14 cellular contexts compared by ENCODE assay signal in the genomic region with DNA sequence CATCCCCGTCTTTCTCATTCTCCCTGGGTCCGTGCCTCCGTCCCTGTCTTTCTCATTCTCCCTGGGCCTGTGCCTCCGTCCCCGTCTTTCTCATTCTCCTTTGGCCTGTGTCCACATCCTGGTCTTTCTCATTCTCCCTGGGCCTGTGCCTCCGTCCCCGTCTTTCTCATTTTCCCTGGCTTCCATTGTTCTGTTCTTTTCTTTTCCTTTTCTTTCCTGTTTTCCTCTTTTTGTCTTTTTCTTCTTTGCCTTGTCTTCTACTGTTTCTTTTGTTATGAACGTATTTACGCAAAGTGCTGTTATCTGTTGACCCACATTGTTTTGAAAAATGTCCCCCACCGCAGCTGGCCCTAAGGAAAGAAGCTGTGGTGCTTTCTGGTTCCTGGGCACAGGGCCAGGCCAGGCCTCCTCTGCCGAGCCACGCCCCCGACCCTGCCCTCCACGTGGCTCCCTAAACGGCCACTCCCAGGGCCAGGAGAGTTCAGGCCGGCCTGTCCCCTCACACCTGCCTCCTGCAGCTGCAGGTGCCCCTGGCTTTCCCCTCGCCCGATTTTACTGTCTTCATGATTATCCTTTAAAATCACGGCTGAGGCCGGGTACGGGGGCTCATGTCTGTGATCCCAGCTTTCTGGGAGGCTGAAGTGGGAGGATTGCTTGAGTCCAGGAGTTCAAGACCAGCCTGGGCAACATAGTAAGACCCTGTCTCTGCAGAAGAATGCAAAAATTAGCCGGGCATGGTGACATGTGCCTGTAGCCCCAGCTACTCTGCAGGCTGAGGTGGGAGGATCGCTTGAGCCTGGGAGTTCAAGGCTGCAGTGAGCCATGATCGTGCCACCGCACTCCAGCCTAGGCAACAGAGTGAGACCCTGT. TPM values are rescaled to one million over a fixed set of nuclear protein-coding genes. Genes with fewer than 3 reads are reported as not detected.
DNase-seq lines count a peak whose midpoint lies in the region; ATAC-seq, FAIRE-seq and TF ChIP-seq lines count a peak whose summit lies in the region.
"Had no signal": no experiment of that assay in that cellular context is flagged by ENCODE, and none has a peak within 500 bp of the region (broad histone marks: within the 10 kb centered on the region; RNA-seq: fewer than 3 reads in every experiment).

No MANE protein-coding gene starts in this region.

- H2AFZ ChIP-seq in trophoblast cell (ENCODE audit: insufficient read depth, low read length, poor library complexity): no peak overlapping the region
- H2AFZ ChIP-seq: hepatocyte had no signal

- DNase-seq in NCI-H1417 (lab: John Stamatoyannopoulos, UW) (peak in 2 of 3 experiments; percentile 14 to 45), NCI-H1417 treated with DMSO at 0.1 percent for 48 hours (lab: John Stamatoyannopoulos, UW) (no peak), NCI-H748 (lab: John Stamatoyannopoulos, UW; ENCODE audit: unreplicated experiment) (peak; percentile 88), erythroblast (lab: John Stamatoyannopoulos, UW) (peak; percentile 89 to 91), small intestine (peak; percentile 80), trophoblast cell (no peak), posterior vena cava (ENCODE audit: low spot score) (no peak)
- DNase-seq: cortex of kidney, GDM1, MV-4-11, spleen had no signal

- intact Hi-C loops in posterior vena cava (cut with DNase I): no loop called here

- no peak for TF ChIP-seq POLR2A in erythroblast (IDR thresholded peaks at IDR 0.05; ENCODE audit: low read length)

- no peaks in the 10 kb centered on the region for H3K27me3 ChIP-seq in small intestine (ENCODE audit: control insufficient read depth in 2 of 2, insufficient read depth in 2 of 2, low read length in 2 of 2)
- H3K27me3 ChIP-seq in trophoblast cell (ENCODE audit: insufficient read depth, low read length): no peaks in the 10 kb centered on the region
- H3K27me3 ChIP-seq: hepatocyte, spleen had no signal

- H4K8ac ChIP-seq in trophoblast cell (ENCODE audit: low read depth, low read length): no peak overlapping the region

- no peak overlapping the region for H3K4me2 ChIP-seq in trophoblast cell (ENCODE audit: low read length)
- H3K4me2 ChIP-seq: hepatocyte had no signal

- no peak overlapping the region for H3K14ac ChIP-seq in trophoblast cell (ENCODE audit: low read length)

- no peak overlapping the region for H3K9ac ChIP-seq in trophoblast cell (ENCODE audit: low read length)

- ATAC-seq in GM18858 (IDR thresholded peaks at IDR 0.05; ENCODE audit: unreplicated experiment): no peak

- H3K23ac ChIP-seq in trophoblast cell (ENCODE audit: low read length): no peak overlapping the region

- H3K4ac ChIP-seq in trophoblast cell (ENCODE audit: low read depth, low read length): no peak overlapping the region

- H3K4me3 ChIP-seq in small intestine (ENCODE audit: low read depth in 1 of 2, low read length in 2 of 2): no peak overlapping the region
- H3K4me3 ChIP-seq in trophoblast cell (ENCODE audit: low read depth, low read length): no peak overlapping the region
- H3K4me3 ChIP-seq: hepatocyte, spleen had no signal

- peaks cover 9% of the 10 kb centered on the region for H3K79me1 ChIP-seq in trophoblast cell (ENCODE audit: low read length)

- H3K79me2 ChIP-seq in trophoblast cell (ENCODE audit: control insufficient read depth, insufficient read depth, low read length, poor library complexity): peaks cover 4% of the 10 kb centered on the region
- H3K79me2 ChIP-seq: hepatocyte had no signal

- H3K27ac ChIP-seq in small intestine (ENCODE audit: low read depth in 1 of 2, low read length in 1 of 2): no peak overlapping the region
- no peak overlapping the region for H3K27ac ChIP-seq in trophoblast cell (ENCODE audit: low read depth, low read length)
- H3K27ac ChIP-seq: hepatocyte, spleen had no signal

- H4K12ac ChIP-seq in trophoblast cell (ENCODE audit: low read depth, low read length): no peak overlapping the region

- H3K9me3 ChIP-seq in small intestine (ENCODE audit: control insufficient read depth, low read depth) (no peaks in the 10 kb centered on the region), trophoblast cell (ENCODE audit: insufficient read depth, low read depth, low read length) (no peaks in the 10 kb centered on the region)
- H3K9me3 ChIP-seq: spleen had no signal

- H2BK12ac ChIP-seq in trophoblast cell (ENCODE audit: low read length): no peak overlapping the region

- no peak overlapping the region for H2BK5ac ChIP-seq in trophoblast cell (ENCODE audit: low read depth, low read length, poor library complexity)

- H3K18ac ChIP-seq in trophoblast cell (ENCODE audit: low read length): no peak overlapping the region

- no peak overlapping the region for H4K91ac ChIP-seq in trophoblast cell (ENCODE audit: low read depth, low read length)

- no peak overlapping the region for H2AK5ac ChIP-seq in trophoblast cell (ENCODE audit: low read length)

- 37 to 62% (median 51%) methylated on average over 25 of the region's 25 CpGs for WGBS in small intestine, 3 donors
- WGBS in trophoblast cell (ENCODE audit: extremely low coverage, insufficient coverage, insufficient read length): no CpG with 5 or more reads among the region's 25 CpGs

- peaks cover 0 to 3% of the 10 kb centered on the region in 2 donors for H3K36me3 ChIP-seq in small intestine (ENCODE audit: control insufficient read depth in 2 of 2, insufficient read depth in 2 of 2, low read length in 2 of 2)
- peaks cover 17 to 29% of the 10 kb centered on the region in 2 experiments for H3K36me3 ChIP-seq in trophoblast cell (ENCODE audit: control insufficient read depth in 1 of 2, insufficient read depth in 2 of 2, low read length in 2 of 2)

- no peaks in the 10 kb centered on the region for H3K4me1 ChIP-seq in small intestine (ENCODE audit: control insufficient read depth in 2 of 2, insufficient read depth in 1 of 2, low read depth in 1 of 2, low read length in 1 of 2)
- peaks cover 10 to 11% of the 10 kb centered on the region in 2 experiments for H3K4me1 ChIP-seq in trophoblast cell (ENCODE audit: control insufficient read depth in 1 of 2, insufficient read depth in 2 of 2, low read length in 2 of 2)
- H3K4me1 ChIP-seq: spleen had no signal

- no peak for FAIRE-seq in small intestine (lab: Jason Lieb, UNC)
- FAIRE-seq: A204.1 had no signal

- no peak overlapping the region for H2BK120ac ChIP-seq in trophoblast cell (ENCODE audit: insufficient read depth, low read length, poor library complexity)

RNA-seq across cellular contexts. Expression of gene TMPRSS9, which starts 14.0 kb away (rescaled TPM):
- polyA plus RNA-seq in small intestine: under 1 TPM in 1 of 3 donors, not detected in 2; 0.54 TPM
- 0.15 and 0.18 TPM in 2 replicates for polyA plus RNA-seq in trophoblast cell (2013)
- not detected for total RNA-seq in posterior vena cava
- polyA plus RNA-seq: hepatocyte had no signal

RNA-seq across cellular contexts. Expression of gene SPPL2B, which starts 17.5 kb away (rescaled TPM):
- polyA plus RNA-seq in small intestine: 10 to 100 TPM; 69.3 to 82.6 (median 73.8) TPM
- 27.5 and 28.8 TPM in 2 replicates for polyA plus RNA-seq in trophoblast cell (2013)
- total RNA-seq in posterior vena cava: 10 to 100 TPM; 20.7 to 36.9 TPM

RNA-seq across cellular contexts. Expression of gene LSM7, which starts 17.6 kb away (rescaled TPM):
- 100 to 1,000 TPM; 233 to 471 (median 333) TPM for polyA plus RNA-seq in small intestine
- 193 and 208 TPM in 2 replicates for polyA plus RNA-seq in trophoblast cell (2013)
- total RNA-seq in posterior vena cava: 10 to 100 TPM; 46.2 to 50.5 TPM

RNA-seq across cellular contexts. Expression of gene LINGO3, which starts 38.1 kb away (rescaled TPM):
- polyA plus RNA-seq in small intestine: under 1 TPM in 1 of 3 donors, not detected in 2; 0.13 TPM
- not detected in 2 replicates for polyA plus RNA-seq in trophoblast cell (2013)
- total RNA-seq in posterior vena cava: under 1 TPM in 1 of 2 donors, not detected in 1; 0.10 TPM
- total RNA-seq: hepatocyte had no signal
- polyA plus RNA-seq: hepatocyte had no signal

Comparison
In these comparisons a context has a peak if more than half of its experiments do, and no peak if none do; other contexts are left out.
1. DNase-seq: peak in NCI-H1417 (2 of 3), NCI-H748 (single experiment), erythroblast (2 of 2) and small intestine (single experiment); none in NCI-H1417 treated with DMSO at 0.1 percent for 48 hours (single experiment), trophoblast cell (0 of 2) and posterior vena cava (single experiment).